1 cellular context compared by ENCODE assay signal in the genomic region with DNA sequence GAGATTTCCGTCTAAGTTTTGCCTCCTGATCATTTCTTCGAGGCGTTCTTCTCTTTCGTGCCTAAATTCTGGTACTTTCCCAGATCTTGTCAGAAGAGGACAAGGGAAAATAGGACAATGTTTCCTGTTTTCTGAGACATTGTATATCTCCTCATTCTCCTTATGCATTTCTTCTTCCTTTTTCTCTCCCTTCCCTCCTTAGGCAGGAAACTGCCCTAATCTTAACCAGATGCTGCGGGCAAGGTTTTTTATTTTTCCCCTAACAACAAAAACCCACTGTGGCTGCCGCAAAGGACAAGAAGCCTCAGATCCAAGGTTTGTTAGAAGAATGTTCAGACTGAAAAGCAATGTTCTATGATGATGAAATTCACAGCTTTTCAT.
TF ChIP-seq lines count a peak whose summit lies in the region.

No MANE protein-coding gene starts in this region.

TF ChIP-seq in IMR-90, 13 proteins besides CTCF, POLR2A, EP300 and RAD21:
- TF ChIP-seq RCOR1 (IDR thresholded peaks at IDR 0.05; ENCODE audit: insufficient replicate concordance, low read length) = no peak
- TF ChIP-seq, protein P1, sequence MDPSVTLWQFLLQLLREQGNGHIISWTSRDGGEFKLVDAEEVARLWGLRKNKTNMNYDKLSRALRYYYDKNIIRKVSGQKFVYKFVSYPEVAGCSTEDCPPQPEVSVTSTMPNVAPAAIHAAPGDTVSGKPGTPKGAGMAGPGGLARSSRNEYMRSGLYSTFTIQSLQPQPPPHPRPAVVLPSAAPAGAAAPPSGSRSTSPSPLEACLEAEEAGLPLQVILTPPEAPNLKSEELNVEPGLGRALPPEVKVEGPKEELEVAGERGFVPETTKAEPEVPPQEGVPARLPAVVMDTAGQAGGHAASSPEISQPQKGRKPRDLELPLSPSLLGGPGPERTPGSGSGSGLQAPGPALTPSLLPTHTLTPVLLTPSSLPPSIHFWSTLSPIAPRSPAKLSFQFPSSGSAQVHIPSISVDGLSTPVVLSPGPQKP (IDR thresholded peaks at IDR 0.05; ENCODE audit: borderline replicate concordance, low read depth, low read length) = no peak
